Comparison of ENCODE assay signal across 8 cellular contexts in genomic region chr1:16187748-16188401, GRCh38. TPM values are rescaled to one million over a fixed set of nuclear protein-coding genes. Genes with fewer than 3 reads are reported as not detected.
DNase-seq lines count a peak whose midpoint lies in the region; ATAC-seq and TF ChIP-seq lines count a peak whose summit lies in the region.

No MANE protein-coding gene starts in this region.

- H3K4me3 ChIP-seq in SU-DHL-6 (ENCODE audit: insufficient read depth, low read length, poor library complexity, severe bottlenecking) = no peak overlapping the region
- no peak overlapping the region for H3K4me3 ChIP-seq in prostate gland
- H3K4me3 ChIP-seq in aorta (ENCODE audit: low read length in 2 of 2) = no peak overlapping the region

- H3K36me3 Mint-ChIP-seq in activated naive CD4-positive, alpha-beta T cell treated with anti-CD3 and anti-CD28 coated beads, Interleukin-2, amount 50 U/mL, for 72 hours = no peaks in the 10 kb centered on the region
- H3K36me3 Mint-ChIP-seq in glutamatergic neuron (ENCODE audit: unreplicated experiment) = no peaks in the 10 kb centered on the region

- no peaks in the 10 kb centered on the region for H4K20me1 ChIP-seq in SU-DHL-6 (ENCODE audit: low read depth, low read length)

- TF ChIP-seq POLR2A in prostate gland (IDR thresholded peaks at IDR 0.05) = no peak

- H3K4me1 ChIP-seq in prostate gland (replicated peaks) = no peaks in the 10 kb centered on the region
- no peaks in the 10 kb centered on the region for H3K4me1 ChIP-seq in aorta (ENCODE audit: control insufficient read depth in 1 of 2, insufficient read depth in 2 of 2, low read length in 2 of 2)

- H3K27ac ChIP-seq in SU-DHL-6 (ENCODE audit: low read depth, low read length) (no peak overlapping the region), prostate gland (no peak overlapping the region), aorta (ENCODE audit: low read depth in 1 of 2, low read length in 2 of 2) (no peak overlapping the region)

- no peak overlapping the region for H3K4me3 Mint-ChIP-seq in glutamatergic neuron (ENCODE audit: unreplicated experiment)

- H3K79me2 ChIP-seq in SU-DHL-6 (ENCODE audit: insufficient read depth, low read length) = no peaks in the 10 kb centered on the region

- H3K27me3 ChIP-seq in SU-DHL-6 (ENCODE audit: low read length) (no peaks in the 10 kb centered on the region), prostate gland (replicated peaks; ENCODE audit: insufficient read depth) (no peaks in the 10 kb centered on the region), aorta (ENCODE audit: control insufficient read depth in 1 of 2, insufficient read depth in 2 of 2, low read length in 1 of 2) (no peaks in the 10 kb centered on the region)

- H3K9ac ChIP-seq in SU-DHL-6 (ENCODE audit: low read length) = no peak overlapping the region

- H2AFZ ChIP-seq in SU-DHL-6 (ENCODE audit: low read depth, low read length, severe bottlenecking) = no peak overlapping the region

- no peaks in the 10 kb centered on the region for H3K4me1 Mint-ChIP-seq in glutamatergic neuron (ENCODE audit: low read depth, unreplicated experiment)

- H3K9me2 ChIP-seq in SU-DHL-6 (replicated peaks; ENCODE audit: insufficient read depth, low read length) = no peaks in the 10 kb centered on the region

- 18% methylated on average over 15 of the region's 15 CpGs for WGBS in prostate gland
- 24 to 27% methylated on average over 15 of the region's 15 CpGs for WGBS in aorta, 2 donors

- DNase-seq in DMS79 treated with DMSO at 0.1 percent for 48 hours (lab: John Stamatoyannopoulos, UW) (peak; percentile 68), Kasumi-1 (lab: John Stamatoyannopoulos, UW) (peak; percentile 43 to 69), glutamatergic neuron (peak; percentile 85), prostate gland (ENCODE audit: low spot score) (peak; percentile 59), aorta (peak; percentile 78 to 95)
- DNase-seq in activated naive CD4-positive, alpha-beta T cell treated with anti-CD3 and anti-CD28 coated beads, Interleukin-2, amount 50 U/mL, for 72 hours (ENCODE audit: low spot score in 2 of 2) = peak; percentile 69 to 87

- peaks cover 3% of the 10 kb centered on the region for H3K27me3 Mint-ChIP-seq in glutamatergic neuron (ENCODE audit: unreplicated experiment)

- ATAC-seq in activated naive CD4-positive, alpha-beta T cell treated with anti-CD3 and anti-CD28 coated beads, Interleukin-2, amount 50 U/mL, for 72 hours = peak; percentile 88 to 93
- peak; percentile 89 for ATAC-seq in aorta (ENCODE audit: low FRiP score)
- no peak for ATAC-seq in GM19035 (IDR thresholded peaks at IDR 0.05; ENCODE audit: unreplicated experiment)

- no peaks in the 10 kb centered on the region for H3K9me3 Mint-ChIP-seq in activated naive CD4-positive, alpha-beta T cell treated with anti-CD3 and anti-CD28 coated beads, Interleukin-2, amount 50 U/mL, for 72 hours
- peaks cover 1% of the 10 kb centered on the region for H3K9me3 Mint-ChIP-seq in glutamatergic neuron (ENCODE audit: unreplicated experiment)

- no peaks in the 10 kb centered on the region for H3K36me3 ChIP-seq in SU-DHL-6 (ENCODE audit: low read length)
- H3K36me3 ChIP-seq in prostate gland = no peaks in the 10 kb centered on the region
- no peaks in the 10 kb centered on the region for H3K36me3 ChIP-seq in aorta (ENCODE audit: control insufficient read depth in 1 of 2, insufficient read depth in 2 of 2, low read length in 1 of 2)

- H3K4me2 ChIP-seq in SU-DHL-6 (ENCODE audit: low read depth, low read length, poor library complexity, severe bottlenecking) = no peak overlapping the region

- peak; percentile 95 for TF ChIP-seq CTCF in SU-DHL-6 (IDR thresholded peaks at IDR 0.05; ENCODE audit: insufficient read depth, low read length, poor library complexity, severe bottlenecking)
- peak; percentile 91 for TF ChIP-seq CTCF in glutamatergic neuron (IDR thresholded peaks at IDR 0.05; ENCODE audit: partially characterized antibody, unreplicated experiment)
- TF ChIP-seq CTCF in prostate gland (IDR thresholded peaks at IDR 0.05) = peak; percentile 98

- no peak overlapping the region for H3K27ac Mint-ChIP-seq in activated naive CD4-positive, alpha-beta T cell treated with anti-CD3 and anti-CD28 coated beads, Interleukin-2, amount 50 U/mL, for 72 hours
- H3K27ac Mint-ChIP-seq in glutamatergic neuron (ENCODE audit: unreplicated experiment) = no peak overlapping the region

- H3K9me3 ChIP-seq in SU-DHL-6 (ENCODE audit: insufficient read depth, low read length) (no peaks in the 10 kb centered on the region), prostate gland (no peaks in the 10 kb centered on the region), aorta (ENCODE audit: control insufficient read depth, low read length) (no peaks in the 10 kb centered on the region)

- no peaks in the 10 kb centered on the region for H3F3A ChIP-seq in SU-DHL-6 (ENCODE audit: insufficient read depth)

- intact Hi-C loops in prostate gland (cut with DNase I) = loop anchor here (1.0 to 5.0 kb wide), 2 partner anchors 54 to 109 kb away; no protein-coding TSS in a partner anchor
- intact Hi-C loops in aorta (cut with DNase I) = loop anchor here (1.0 to 2.0 kb wide), 2 partner anchors 109 kb away; no protein-coding TSS in a partner anchor

RNA-seq across cellular contexts. Expression of gene ARHGEF19, which starts 24.6 kb away (rescaled TPM):
- total RNA-seq in activated naive CD4-positive, alpha-beta T cell treated with anti-CD3 and anti-CD28 coated beads, Interleukin-2, amount 50 U/mL, for 72 hours = 10 to 100 TPM in 1 of 2 donors, 1 to 10 TPM in 1; 8.4 to 10.1 TPM
- 3.4 TPM for total RNA-seq in glutamatergic neuron (ENCODE audit: unreplicated experiment)
- total RNA-seq in prostate gland = 10 to 100 TPM; 13.1 to 18.8 TPM
- total RNA-seq in aorta = 1 to 10 TPM; 7.1 to 8.6 TPM
- 10 to 100 TPM in 1 of 2 donors, 1 to 10 TPM in 1; 3.3 to 19.7 TPM for polyA plus RNA-seq in aorta

RNA-seq across cellular contexts. Expression of gene EPHA2, which starts 32.0 kb away (rescaled TPM):
- under 1 TPM; 0.07 to 0.16 TPM for total RNA-seq in activated naive CD4-positive, alpha-beta T cell treated with anti-CD3 and anti-CD28 coated beads, Interleukin-2, amount 50 U/mL, for 72 hours
- total RNA-seq in glutamatergic neuron (ENCODE audit: unreplicated experiment) (0.29 TPM), prostate gland (10 to 100 TPM; 14.8 to 17.7 TPM), aorta (10 to 100 TPM; 25.2 to 25.9 TPM)
- 1 to 10 TPM; 5.4 to 6.3 TPM for polyA plus RNA-seq in aorta

RNA-seq across cellular contexts. Expression of gene CPLANE2, which starts 49.1 kb away (rescaled TPM):
- total RNA-seq in activated naive CD4-positive, alpha-beta T cell treated with anti-CD3 and anti-CD28 coated beads, Interleukin-2, amount 50 U/mL, for 72 hours = 1 to 10 TPM; 3.0 to 4.2 TPM
- total RNA-seq in glutamatergic neuron (ENCODE audit: unreplicated experiment) (3.5 TPM), prostate gland (10 to 100 TPM in 1 of 2 donors, 1 to 10 TPM in 1; 5.5 to 12.9 TPM), aorta (1 to 10 TPM; 2.6 to 6.4 TPM)
- polyA plus RNA-seq in aorta = 1 to 10 TPM; 1.9 to 3.2 TPM

Comparison
In these comparisons a context has a peak if more than half of its experiments do, and no peak if none do; other contexts are left out.
1. RNA of gene EPHA2, which starts 32.0 kb away (total RNA-seq): 25.2 to 25.9 TPM in aorta and 14.8 to 17.7 TPM in prostate gland; 0.29 TPM in glutamatergic neuron (single experiment) and 0.07 to 0.16 TPM in activated naive CD4-positive, alpha-beta T cell treated with anti-CD3 and anti-CD28 coated beads, Interleukin-2, amount 50 U/mL, for 72 hours; every median in the first group is over 10 times any median in the second.
2. Peak in every context shown above with its lines, with median percentiles within 50 percentile points of each other: DNase-seq and CTCF ChIP-seq.